In the genomic region with DNA sequence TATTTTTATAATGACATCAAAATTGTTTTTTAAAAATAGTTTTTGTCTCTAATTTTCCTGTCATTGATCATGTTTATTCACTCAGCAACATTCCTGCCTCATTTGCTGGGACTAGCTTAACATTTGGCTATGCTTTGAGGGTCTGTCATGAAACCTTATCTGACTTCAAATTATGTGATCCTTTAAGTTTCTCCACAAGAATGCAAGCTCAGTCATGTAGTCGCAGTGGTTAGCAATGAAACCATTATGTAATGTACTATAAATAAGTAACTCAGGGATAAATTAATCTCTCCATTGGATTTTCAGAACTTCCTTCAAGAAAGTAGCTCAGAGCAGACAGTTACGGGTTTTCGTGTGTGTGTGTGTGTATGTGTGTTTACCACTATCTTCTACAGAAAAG, we compare ENCODE assay signal across 31 cellular contexts.
"Had no signal": no experiment of that assay in that cellular context is flagged by ENCODE, and none has a peak within 500 bp of the region (broad histone marks: within the 10 kb centered on the region; RNA-seq: fewer than 3 reads in every experiment).

No MANE protein-coding gene starts in this region.

- H3K4me3 ChIP-seq: gastroesophageal sphincter, lower lobe of right lung, skin epidermis, thoracic aorta, uterus had no signal

- H3K9me3 Mint-ChIP-seq: type B pancreatic cell had no signal

- H3K4me1 Mint-ChIP-seq: activated CD4-positive, alpha-beta T cell treated with anti-CD3 and anti-CD28 coated beads for 36 hours; activated CD8-positive, alpha-beta memory T cell treated with anti-CD3 and anti-CD28 coated beads, Interleukin-2, amount 10 ng/mL, durations not matched to agents 7 days and 5 days; natural killer cell; stimulated activated effector memory CD8-positive, alpha-beta T cell treated with anti-CD3 and anti-CD28 coated beads, Interleukin-12 subunit alpha, Interleukin-12 subunit beta, amount 100 ng/mL, for 72 hours had no signal

- H3K27me3 ChIP-seq: brain microvascular endothelial cell, gastroesophageal sphincter, uterus had no signal

- H3K4me1 ChIP-seq: gastroesophageal sphincter, lower lobe of right lung, uterus had no signal

- FAIRE-seq: endometrium, keratinocyte had no signal

- DNase-seq: activated CD4-positive, alpha-beta T cell treated with anti-CD3 and anti-CD28 coated beads for 36 hours; activated CD4-positive, CD25-positive, alpha-beta regulatory T cell; activated CD8-positive, alpha-beta memory T cell treated with anti-CD3 and anti-CD28 coated beads, Interleukin-2, amount 10 ng/mL, durations not matched to agents 7 days and 5 days; activated CD8-positive, alpha-beta T cell treated with anti-CD3 and anti-CD28 coated beads, Interleukin-2, amount 10 ng/mL, durations not matched to agents 7 days and 5 days; activated naive CD4-positive, alpha-beta T cell; activated T-cell treated with anti-CD3 and anti-CD28 coated beads for 4 hours; activated T-cell treated with anti-CD3 and anti-CD28 coated beads, Interleukin-2, amount 50 U/mL, for 72 hours; aorta; brain microvascular endothelial cell; central memory CD4-positive, alpha-beta T cell; effector CD8-positive, alpha-beta T cell; head of caudate nucleus; hippocampal formation; left colon; lower lobe of right lung; mesenchymal stem cell; natural killer cell; posterior cingulate gyrus; stimulated activated CD4-positive, alpha-beta T cell treated with anti-CD3 and anti-CD28 coated beads, Interleukin-4, amount 100 ng/mL, for 24 hours; uterus had no signal

- H3K4me3 Mint-ChIP-seq: activated CD4-positive, alpha-beta T cell treated with anti-CD3 and anti-CD28 coated beads for 36 hours; activated CD8-positive, alpha-beta memory T cell treated with anti-CD3 and anti-CD28 coated beads, Interleukin-2, amount 10 ng/mL, durations not matched to agents 7 days and 5 days; activated CD8-positive, alpha-beta T cell treated with anti-CD3 and anti-CD28 coated beads, Interleukin-2, amount 10 ng/mL, durations not matched to agents 7 days and 5 days; activated T-cell treated with anti-CD3 and anti-CD28 coated beads, Interleukin-2, amount 50 U/mL, for 72 hours; natural killer cell; stimulated activated effector memory CD8-positive, alpha-beta T cell treated with anti-CD3 and anti-CD28 coated beads, Interleukin-12 subunit alpha, Interleukin-12 subunit beta, amount 100 ng/mL, for 72 hours; stimulated activated naive CD8-positive, alpha-beta T cell treated with anti-CD3 and anti-CD28 coated beads, Interleukin-15, Interleukin-2, amounts not matched to agents 100 ng/mL and 50 ng/mL, for 24 hours; type B pancreatic cell had no signal

- ATAC-seq: activated CD4-positive, alpha-beta T cell treated with anti-CD3 and anti-CD28 coated beads for 36 hours; activated CD8-positive, alpha-beta memory T cell treated with anti-CD3 and anti-CD28 coated beads, Interleukin-2, amount 10 ng/mL, durations not matched to agents 7 days and 5 days; activated CD8-positive, alpha-beta T cell treated with anti-CD3 and anti-CD28 coated beads, Interleukin-2, amount 10 ng/mL, durations not matched to agents 7 days and 5 days; activated naive CD4-positive, alpha-beta T cell treated with anti-CD3 and anti-CD28 coated beads, Interleukin-2, amount 50 U/mL, for 72 hours; activated T-cell treated with anti-CD3 and anti-CD28 coated beads, Interleukin-2, amount 50 U/mL, for 72 hours; gastroesophageal sphincter; left colon; natural killer cell; sciatic nerve; stimulated activated effector memory CD8-positive, alpha-beta T cell treated with anti-CD3 and anti-CD28 coated beads, Interleukin-12 subunit alpha, Interleukin-12 subunit beta, amount 100 ng/mL, for 72 hours had no signal

- H3K36me3 ChIP-seq: brain microvascular endothelial cell, gastroesophageal sphincter, lower lobe of right lung, thoracic aorta, uterus had no signal

- H3K27ac Mint-ChIP-seq: activated CD4-positive, alpha-beta T cell treated with anti-CD3 and anti-CD28 coated beads for 36 hours; activated CD8-positive, alpha-beta memory T cell treated with anti-CD3 and anti-CD28 coated beads, Interleukin-2, amount 10 ng/mL, durations not matched to agents 7 days and 5 days; activated CD8-positive, alpha-beta T cell treated with anti-CD3 and anti-CD28 coated beads, Interleukin-2, amount 10 ng/mL, durations not matched to agents 7 days and 5 days; activated naive CD4-positive, alpha-beta T cell treated with anti-CD3 and anti-CD28 coated beads, Interleukin-2, amount 50 U/mL, for 72 hours; activated T-cell treated with anti-CD3 and anti-CD28 coated beads, Interleukin-2, amount 50 U/mL, for 72 hours; natural killer cell; stimulated activated effector memory CD8-positive, alpha-beta T cell treated with anti-CD3 and anti-CD28 coated beads, Interleukin-12 subunit alpha, Interleukin-12 subunit beta, amount 100 ng/mL, for 72 hours; stimulated activated naive CD8-positive, alpha-beta T cell treated with anti-CD3 and anti-CD28 coated beads, Interleukin-15, Interleukin-2, amounts not matched to agents 100 ng/mL and 50 ng/mL, for 24 hours; type B pancreatic cell had no signal

- H3K27me3 Mint-ChIP-seq: activated CD4-positive, alpha-beta T cell treated with anti-CD3 and anti-CD28 coated beads for 36 hours; activated CD8-positive, alpha-beta memory T cell treated with anti-CD3 and anti-CD28 coated beads, Interleukin-2, amount 10 ng/mL, durations not matched to agents 7 days and 5 days; stimulated activated naive CD8-positive, alpha-beta T cell treated with anti-CD3 and anti-CD28 coated beads, Interleukin-15, Interleukin-2, amounts not matched to agents 100 ng/mL and 50 ng/mL, for 24 hours; type B pancreatic cell had no signal

- H3K36me3 Mint-ChIP-seq: activated CD8-positive, alpha-beta memory T cell treated with anti-CD3 and anti-CD28 coated beads, Interleukin-2, amount 10 ng/mL, durations not matched to agents 7 days and 5 days; activated naive CD4-positive, alpha-beta T cell treated with anti-CD3 and anti-CD28 coated beads, Interleukin-2, amount 50 U/mL, for 72 hours; natural killer cell; stimulated activated effector memory CD8-positive, alpha-beta T cell treated with anti-CD3 and anti-CD28 coated beads, Interleukin-12 subunit alpha, Interleukin-12 subunit beta, amount 100 ng/mL, for 72 hours; type B pancreatic cell had no signal

- H3K9me3 ChIP-seq: gastroesophageal sphincter, lower lobe of right lung, thoracic aorta, uterus had no signal

- H3K27ac ChIP-seq: brain microvascular endothelial cell, epithelial cell of prostate, gastroesophageal sphincter, lower lobe of right lung, skin epidermis, thoracic aorta, uterus had no signal
